Comparison of ENCODE assay signal across 7 cellular contexts in genomic region chr5:10441992-10442435, GRCh38. TPM values are rescaled to one million over a fixed set of nuclear protein-coding genes. Genes with fewer than 3 reads are reported as not detected.
DNase-seq lines count a peak whose midpoint lies in the region; ATAC-seq and TF ChIP-seq lines count a peak whose summit lies in the region.

No MANE protein-coding gene starts in this region.

- 0 out of 2 replicates have a peak, but pooled peaks cover 6% of the 10 kb centered on the region for H4K20me1 ChIP-seq in Karpas-422 (ENCODE audit: insufficient read depth, low read depth, low read length)

- peak; percentile 54 for ATAC-seq in GM18517 (IDR thresholded peaks at IDR 0.05; ENCODE audit: unreplicated experiment)
- peak; percentile 33 for ATAC-seq in GM21825 (IDR thresholded peaks at IDR 0.05; ENCODE audit: unreplicated experiment)

- DNase-seq in Karpas-422 (no peak), dorsolateral prefrontal cortex (peak in 2 of 10 donors; percentile 20 to 58), AG20443 (ENCODE audit: low spot score) (no peak)
- DNase-seq in central memory CD4-positive, alpha-beta T cell: no peak

- peak overlapping the region; percentile 83 for H3K4me2 ChIP-seq in Karpas-422 (ENCODE audit: low read depth, low read length, poor library complexity, severe bottlenecking)

- H3K27me3 ChIP-seq in Karpas-422 (ENCODE audit: low read length) (no peaks in the 10 kb centered on the region), dorsolateral prefrontal cortex (no peaks in the 10 kb centered on the region), mucosa of stomach (ENCODE audit: control insufficient read depth, insufficient read depth, low read length) (peaks cover 9% of the 10 kb centered on the region)

- H3K36me3 ChIP-seq in Karpas-422 (ENCODE audit: insufficient read depth, low read length): no peaks in the 10 kb centered on the region
- no peaks in the 10 kb centered on the region for H3K36me3 ChIP-seq in mucosa of stomach (ENCODE audit: control insufficient read depth, insufficient read depth, low read length)

- peak in 2 of 56 donors; percentile 3 to 4 for TF ChIP-seq CTCF in dorsolateral prefrontal cortex (IDR thresholded peaks at IDR 0.05 in 54 of 56, conservative IDR thresholded peaks at IDR 0.05 in 2 of 56; ENCODE audit: low read depth in 1 of 56, partially characterized antibody in 56 of 56)

- no peaks in the 10 kb centered on the region for H3K9me2 ChIP-seq in Karpas-422 (replicated peaks; ENCODE audit: insufficient read depth, low read length)

- H3K9ac ChIP-seq in Karpas-422 (ENCODE audit: low read length) (peak overlapping the region; percentile 67; the same call in 1 of the 2 replicates), mucosa of stomach (ENCODE audit: low read length) (no peak overlapping the region)

- peaks cover 17% of the 10 kb centered on the region for H3K4me1 ChIP-seq in Karpas-422 (ENCODE audit: low read length)
- peaks cover 15% of the 10 kb centered on the region for H3K4me1 ChIP-seq in mucosa of stomach (ENCODE audit: control insufficient read depth, insufficient read depth, low read length)

- H3K27ac ChIP-seq in Karpas-422 (ENCODE audit: low read length) (no peak overlapping the region), dorsolateral prefrontal cortex (peak overlapping the region in 34 of 59 donors; percentile 1 to 89 (median 67))

- H3K79me2 ChIP-seq in Karpas-422 (ENCODE audit: low read length): no peaks in the 10 kb centered on the region

- intact Hi-C loops in dorsolateral prefrontal cortex (cut with DNase I): no loop called here

- no peaks in the 10 kb centered on the region for H3K9me3 ChIP-seq in Karpas-422 (ENCODE audit: low read length)
- no peaks in the 10 kb centered on the region for H3K9me3 ChIP-seq in mucosa of stomach (ENCODE audit: control insufficient read depth, low read length)

- H3K4me3 ChIP-seq in Karpas-422 (ENCODE audit: low read length) (peak overlapping the region; percentile 68; the same call in 1 of the 2 replicates), dorsolateral prefrontal cortex (peak overlapping the region; percentile 55 to 91 (median 78)), mucosa of stomach (ENCODE audit: low read length) (peak overlapping the region; percentile 64)

- H2AFZ ChIP-seq in Karpas-422 (ENCODE audit: low read length): no peak overlapping the region

RNA-seq across cellular contexts. Expression of gene ROPN1L, which starts 0.3 kb away (rescaled TPM):
- 1.2 TPM in 1 of 2 replicates, not detected in the other for total RNA-seq in Karpas-422 (2014; rRNA removed; shearing (Covaris generic); ENCODE audit: low replicate concordance)
- total RNA-seq in dorsolateral prefrontal cortex: 1 to 10 TPM; 1.1 to 8.3 (median 3.9) TPM
